ENCODE assay signal across 20 cellular contexts in genomic region chr10:126156545-126156944, GRCh38.
DNase-seq lines count a peak whose midpoint lies in the region; ATAC-seq and TF ChIP-seq lines count a peak whose summit lies in the region.
"Had no signal": no experiment of that assay in that cellular context is flagged by ENCODE, and none has a peak within 500 bp of the region (broad histone marks: within the 10 kb centered on the region; RNA-seq: fewer than 3 reads in every experiment).

No MANE protein-coding gene starts in this region.

- H3K27me3 ChIP-seq in heart right ventricle = peaks cover 0 to 7% (median 0%) of the 10 kb centered on the region in 7 donors
- H3K27me3 ChIP-seq: MG63 had no signal

- H3K27ac ChIP-seq in heart right ventricle = peak overlapping the region in 3 of 10 donors; percentile 14 to 63 (median 44)

- H3K4me3 ChIP-seq in heart right ventricle = no peak overlapping the region
- H3K4me3 ChIP-seq: MG63 had no signal

- 51 to 69% methylated on average over 5 of the region's 5 CpGs for WGBS in heart right ventricle, 2 donors

- H3K27ac Mint-ChIP-seq in brain = peak overlapping the region in 4 of 5 experiments; percentile 6 to 84 (median 45)
- peak overlapping the region; percentile 39 for H3K27ac Mint-ChIP-seq in stimulated activated effector memory CD8-positive, alpha-beta T cell treated with anti-CD3 and anti-CD28 coated beads, Interleukin-12 subunit alpha, Interleukin-12 subunit beta, amount 100 ng/mL, for 72 hours
- H3K27ac Mint-ChIP-seq: B cell, CD14-positive monocyte, HFFc6 had no signal

- peaks cover 6 to 18% (median 9%) of the 10 kb centered on the region in 5 experiments for H3K9me3 Mint-ChIP-seq in brain
- peaks cover 7% of the 10 kb centered on the region for H3K9me3 Mint-ChIP-seq in stimulated activated effector memory CD8-positive, alpha-beta T cell treated with anti-CD3 and anti-CD28 coated beads, Interleukin-12 subunit alpha, Interleukin-12 subunit beta, amount 100 ng/mL, for 72 hours
- H3K9me3 Mint-ChIP-seq: HFFc6 had no signal

- peak in 1 of 2 donors; percentile 21 for DNase-seq in heart right ventricle
- no peak for DNase-seq in Right ventricle myocardium superior
- DNase-seq in left lobe of liver (ENCODE audit: low spot score) = no peak
- no peak for DNase-seq in stimulated activated effector memory CD8-positive, alpha-beta T cell treated with anti-CD3 and anti-CD28 coated beads, Interleukin-12 subunit alpha, Interleukin-12 subunit beta, amount 100 ng/mL, for 72 hours (ENCODE audit: low spot score in 2 of 2)
- DNase-seq in DMS 273 (lab: John Stamatoyannopoulos, UW; ENCODE audit: unreplicated experiment) = no peak
- no peak for DNase-seq in GM13976 (ENCODE audit: low spot score)
- DNase-seq: 8988T, H7, HFFc6, Kasumi-1, MG63, NCI-H1417, NCI-H1694 treated with DMSO at 0.1 percent for 48 hours, NCI-H2081 treated with DMSO at 0.1 percent for 48 hours, NCI-H2171 treated with DMSO at 0.1 percent for 48 hours, NCI-H524 treated with DMSO at 0.1 percent for 48 hours had no signal

- peaks cover 53% of the 10 kb centered on the region for H3K4me1 Mint-ChIP-seq in brain
- peaks cover 31% of the 10 kb centered on the region for H3K4me1 Mint-ChIP-seq in stimulated activated effector memory CD8-positive, alpha-beta T cell treated with anti-CD3 and anti-CD28 coated beads, Interleukin-12 subunit alpha, Interleukin-12 subunit beta, amount 100 ng/mL, for 72 hours

- peaks cover 0 to 46% (median 10%) of the 10 kb centered on the region in 9 donors for H3K4me1 ChIP-seq in heart right ventricle

- H3K4me3 Mint-ChIP-seq in brain = no peak overlapping the region
- no peak overlapping the region for H3K4me3 Mint-ChIP-seq in stimulated activated effector memory CD8-positive, alpha-beta T cell treated with anti-CD3 and anti-CD28 coated beads, Interleukin-12 subunit alpha, Interleukin-12 subunit beta, amount 100 ng/mL, for 72 hours
- H3K4me3 Mint-ChIP-seq: B cell, CD14-positive monocyte, HFFc6 had no signal

- ATAC-seq in heart right ventricle = peak; percentile 41 to 93 (median 80)
- no peak for ATAC-seq in Right ventricle myocardium superior (ENCODE audit: poor library complexity)
- peak; percentile 64 for ATAC-seq in left lobe of liver
- ATAC-seq in stimulated activated effector memory CD8-positive, alpha-beta T cell treated with anti-CD3 and anti-CD28 coated beads, Interleukin-12 subunit alpha, Interleukin-12 subunit beta, amount 100 ng/mL, for 72 hours = no peak
- ATAC-seq in HG03460 (IDR thresholded peaks at IDR 0.05; ENCODE audit: unreplicated experiment) = no peak

- peaks cover 5% of the 10 kb centered on the region for H3K36me3 Mint-ChIP-seq in brain
- H3K36me3 Mint-ChIP-seq in stimulated activated effector memory CD8-positive, alpha-beta T cell treated with anti-CD3 and anti-CD28 coated beads, Interleukin-12 subunit alpha, Interleukin-12 subunit beta, amount 100 ng/mL, for 72 hours = peaks cover 6% of the 10 kb centered on the region
- H3K36me3 Mint-ChIP-seq: CD14-positive monocyte had no signal

- H3K9me3 ChIP-seq in heart right ventricle = peaks cover 0 to 9% (median 2%) of the 10 kb centered on the region in 11 donors

- H3K27me3 Mint-ChIP-seq in brain = peaks cover 5% of the 10 kb centered on the region

- no peaks in the 10 kb centered on the region for H3K36me3 ChIP-seq in heart right ventricle

- TF ChIP-seq CTCF in heart right ventricle (IDR thresholded peaks at IDR 0.05) (no peak), brain (conservative IDR thresholded peaks at IDR 0.05) (no peak), GM13976 (IDR thresholded peaks at IDR 0.05; ENCODE audit: borderline replicate concordance, control extremely low read depth, extremely low read depth, insufficient read depth, missing control alignments) (no peak)

- in situ Hi-C loops in GM13976 (cut with MboI; ENCODE audit: low sequenced_read_pairs, unreplicated experiment) = no loop called here

- intact Hi-C loops in heart right ventricle (cut with DNase I) (no loop called here), Right ventricle myocardium superior (cut with DNase I) (no loop called here)

Comparison
In these comparisons a context has a peak if more than half of its experiments do, and no peak if none do; other contexts are left out.
1. ATAC-seq: peak in heart right ventricle (8 of 8) and left lobe of liver (single experiment); none in Right ventricle myocardium superior (single experiment), stimulated activated effector memory CD8-positive, alpha-beta T cell treated with anti-CD3 and anti-CD28 coated beads, Interleukin-12 subunit alpha, Interleukin-12 subunit beta, amount 100 ng/mL, for 72 hours (single experiment) and HG03460 (single experiment).